15 cellular contexts compared by ENCODE assay signal in genomic region chr2:167960089-167960747, GRCh38.
DNase-seq lines count a peak whose midpoint lies in the region; ATAC-seq and TF ChIP-seq lines count a peak whose summit lies in the region.
"Had no signal": no experiment of that assay in that cellular context is flagged by ENCODE, and none has a peak within 500 bp of the region (broad histone marks: within the 10 kb centered on the region; RNA-seq: fewer than 3 reads in every experiment).

No MANE protein-coding gene starts in this region.

- H3K27me3 ChIP-seq in foreskin keratinocyte, result no peaks in the 10 kb centered on the region
- H3K27me3 ChIP-seq in neural progenitor cell, result no peaks in the 10 kb centered on the region
- H3K27me3 ChIP-seq: BLaER1 had no signal

- H3K36me3 ChIP-seq in neural progenitor cell, result no peaks in the 10 kb centered on the region

- no peak overlapping the region for H3K9ac ChIP-seq in neural progenitor cell
- H3K9ac ChIP-seq: BLaER1 had no signal

- no peak overlapping the region for H2AFZ ChIP-seq in neural progenitor cell (replicated peaks)

- peaks cover 12 to 38% of the 10 kb centered on the region in 2 donors for H3K4me1 Mint-ChIP-seq in natural killer cell
- peaks cover 16 to 17% of the 10 kb centered on the region in 2 donors for H3K4me1 Mint-ChIP-seq in natural killer cell treated with Interleukin-12 subunit alpha and Interleukin-12 subunit beta and Interleukin-15 and Interleukin-18, amount 100 ng/mL, for 72 hours (ENCODE audit: low read depth in 2 of 2)
- peaks cover 16% of the 10 kb centered on the region for H3K4me1 Mint-ChIP-seq in neural progenitor cell

- peaks cover 21% of the 10 kb centered on the region for H3F3A ChIP-seq in neural progenitor cell (ENCODE audit: low read depth)

- no peak overlapping the region for H3K4me3 ChIP-seq in neural progenitor cell
- H3K4me3 ChIP-seq: BLaER1 had no signal

- H3K9me3 ChIP-seq in neural progenitor cell (ENCODE audit: low read depth), result no peaks in the 10 kb centered on the region
- H3K9me3 ChIP-seq: BLaER1 had no signal

- no peak for DNase-seq in natural killer cell
- DNase-seq in natural killer cell treated with Interleukin-12 subunit alpha and Interleukin-12 subunit beta and Interleukin-15 and Interleukin-18, amount 100 ng/mL, for 72 hours (ENCODE audit: low spot score), result no peak
- DNase-seq in foreskin keratinocyte, result no peak
- DNase-seq in neural progenitor cell (ENCODE audit: low spot score), result no peak
- no peak for DNase-seq in NCI-H2029 (lab: John Stamatoyannopoulos, UW)
- DNase-seq: 8988T; AML-193; CD4-positive, CD25-positive, alpha-beta regulatory T cell; GF-D8; IMR-90; KG1 had no signal

- TF ChIP-seq CTCF in natural killer cell (IDR thresholded peaks at IDR 0.05) (no peak), foreskin keratinocyte (conservative IDR thresholded peaks at IDR 0.05) (no peak), neural progenitor cell (IDR thresholded peaks at IDR 0.05) (no peak)

- H3K79me2 ChIP-seq in neural progenitor cell (ENCODE audit: low read depth), result no peaks in the 10 kb centered on the region

- ATAC-seq in natural killer cell (no peak), foreskin keratinocyte (peak; percentile 29), GM19351 (IDR thresholded peaks at IDR 0.05; ENCODE audit: unreplicated experiment) (no peak), GM19324 (IDR thresholded peaks at IDR 0.05; ENCODE audit: low FRiP score, unreplicated experiment) (no peak)
- ATAC-seq in natural killer cell treated with Interleukin-12 subunit alpha and Interleukin-12 subunit beta and Interleukin-15 and Interleukin-18, amount 100 ng/mL, for 72 hours, result no peak
- ATAC-seq: HCT116 had no signal

- no peaks in the 10 kb centered on the region for H3K36me3 Mint-ChIP-seq in natural killer cell
- peaks cover 16% of the 10 kb centered on the region for H3K36me3 Mint-ChIP-seq in natural killer cell treated with Interleukin-12 subunit alpha and Interleukin-12 subunit beta and Interleukin-15 and Interleukin-18, amount 100 ng/mL, for 72 hours
- H3K36me3 Mint-ChIP-seq in neural progenitor cell, result peaks cover 10% of the 10 kb centered on the region

- H3K27ac ChIP-seq in foreskin keratinocyte (no peak overlapping the region), neural progenitor cell (no peak overlapping the region)
- H3K27ac ChIP-seq: BLaER1 had no signal

- H3K9me3 Mint-ChIP-seq in natural killer cell (no peaks in the 10 kb centered on the region), neural progenitor cell (no peaks in the 10 kb centered on the region)
- no peaks in the 10 kb centered on the region for H3K9me3 Mint-ChIP-seq in natural killer cell treated with Interleukin-12 subunit alpha and Interleukin-12 subunit beta and Interleukin-15 and Interleukin-18, amount 100 ng/mL, for 72 hours

- intact Hi-C loops in natural killer cell (cut with micrococcal nuclease), result no loop called here

- H3K4me2 ChIP-seq in neural progenitor cell, result peak overlapping the region; percentile 50
- H3K4me2 ChIP-seq: BLaER1 had no signal

- peak overlapping the region; percentile 10 to 16 for H3K27ac Mint-ChIP-seq in natural killer cell
- no peak overlapping the region for H3K27ac Mint-ChIP-seq in natural killer cell treated with Interleukin-12 subunit alpha and Interleukin-12 subunit beta and Interleukin-15 and Interleukin-18, amount 100 ng/mL, for 72 hours
- H3K27ac Mint-ChIP-seq in neural progenitor cell, result no peak overlapping the region
- H3K27ac Mint-ChIP-seq: CD4-positive, CD25-positive, alpha-beta regulatory T cell had no signal

- H3K4me3 Mint-ChIP-seq in natural killer cell (no peak overlapping the region), neural progenitor cell (no peak overlapping the region)
- no peak overlapping the region for H3K4me3 Mint-ChIP-seq in natural killer cell treated with Interleukin-12 subunit alpha and Interleukin-12 subunit beta and Interleukin-15 and Interleukin-18, amount 100 ng/mL, for 72 hours
- H3K4me3 Mint-ChIP-seq: CD4-positive, CD25-positive, alpha-beta regulatory T cell had no signal

- H3K4me1 ChIP-seq in foreskin keratinocyte (no peaks in the 10 kb centered on the region), neural progenitor cell (peaks cover 30% of the 10 kb centered on the region)

- no peaks in the 10 kb centered on the region for H4K20me1 ChIP-seq in neural progenitor cell (ENCODE audit: low read depth)
- H4K20me1 ChIP-seq: BLaER1 had no signal

- no peaks in the 10 kb centered on the region for H3K27me3 Mint-ChIP-seq in natural killer cell (ENCODE audit: low read depth in 2 of 2)
- no peaks in the 10 kb centered on the region for H3K27me3 Mint-ChIP-seq in natural killer cell treated with Interleukin-12 subunit alpha and Interleukin-12 subunit beta and Interleukin-15 and Interleukin-18, amount 100 ng/mL, for 72 hours
- peaks cover 4% of the 10 kb centered on the region for H3K27me3 Mint-ChIP-seq in neural progenitor cell (ENCODE audit: insufficient read depth, low read depth)
- H3K27me3 Mint-ChIP-seq: CD4-positive, CD25-positive, alpha-beta regulatory T cell had no signal

Comparison
In these comparisons a context has a peak if more than half of its experiments do, and no peak if none do; other contexts are left out.
1. H3K27ac Mint-ChIP-seq: peak in natural killer cell (2 of 2); none in natural killer cell treated with Interleukin-12 subunit alpha and Interleukin-12 subunit beta and Interleukin-15 and Interleukin-18, amount 100 ng/mL, for 72 hours (0 of 2) and neural progenitor cell (single experiment).